In the genomic region with DNA sequence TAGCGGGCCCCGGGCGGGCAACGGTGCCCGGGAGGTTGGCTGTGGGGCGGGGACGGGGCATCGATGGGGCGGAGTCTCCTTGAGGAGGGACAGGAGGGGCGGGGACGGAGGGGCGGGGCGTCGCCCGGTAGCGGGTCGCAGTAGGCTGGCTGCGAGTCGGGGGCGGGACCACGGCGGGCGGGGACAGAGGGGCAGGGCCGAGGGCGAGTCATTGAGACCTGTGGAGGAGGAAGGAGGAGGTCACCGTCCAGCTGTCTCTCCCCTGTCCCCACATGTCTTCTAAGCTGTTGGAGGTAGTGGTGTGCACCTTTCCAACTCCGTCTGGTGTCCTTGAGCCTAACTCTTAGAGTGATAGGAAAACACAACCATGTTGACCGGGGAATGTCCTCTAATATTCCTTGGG, we compare ENCODE assay signal across 8 cellular contexts. TPM values are rescaled to one million over a fixed set of nuclear protein-coding genes. Genes with fewer than 3 reads are reported as not detected.
DNase-seq lines count a peak whose midpoint lies in the region; ATAC-seq, FAIRE-seq and TF ChIP-seq lines count a peak whose summit lies in the region.

A gene (minus strand): TSS at position 54 of the 403 bp plus-strand sequence. CDS start 284 bp downstream, outside the sequence.

- peak within 1 kb of the TSS; percentile 90 for H3K27ac ChIP-seq in OCI-LY7 (ENCODE audit: low read depth, low read length, poor library complexity, severe bottlenecking)

- H3K9me3 ChIP-seq in OCI-LY7 (ENCODE audit: low read length) (no peaks in the 10 kb centered on the region), mononuclear cell (ENCODE audit: low read depth, low read length) (no peaks in the 10 kb centered on the region)

- POLR2A ChIA-PET in OCI-LY7 (lab: Charles Lee): no interaction called here

- ATAC-seq in GM21526 (IDR thresholded peaks at IDR 0.05; ENCODE audit: low FRiP score, unreplicated experiment): peak; percentile 53

- H3K9me2 ChIP-seq in OCI-LY7 (ENCODE audit: insufficient read depth, low read length): no peaks in the 10 kb centered on the region

- BruUV-seq in OCI-LY7 (replicated peaks; lab: Mats Ljungman, UMichigan): no TSS peak

- H3K4me1 ChIP-seq in OCI-LY7 (ENCODE audit: insufficient read depth, low read length, poor library complexity, severe bottlenecking): peaks cover 34% of the 10 kb centered on the region
- H3K4me1 ChIP-seq in mononuclear cell (ENCODE audit: insufficient read depth, low read length): peaks cover 49% of the 10 kb centered on the region

- TF ChIP-seq CTCF in D721Med (IDR thresholded peaks at IDR 0.05; ENCODE audit: insufficient read depth, missing control alignments) (no peak), OCI-LY7 (conservative IDR thresholded peaks at IDR 0.05; ENCODE audit: low read length) (no peak)

- FAIRE-seq in D721Med (lab: Jason Lieb, UNC): no peak

- H3K4me2 ChIP-seq in OCI-LY7 (ENCODE audit: low read length): peak within 1 kb of the TSS; percentile 100

- H3K4me3 ChIP-seq in OCI-LY7 (ENCODE audit: low read depth, low read length, poor library complexity, severe bottlenecking) (peak within 1 kb of the TSS; percentile 89), mononuclear cell (ENCODE audit: low read length) (peak within 1 kb of the TSS; percentile 97)

- H3K27me3 ChIP-seq in mononuclear cell (ENCODE audit: insufficient read depth, low read length): no peaks in the 10 kb centered on the region

- CTCF ChIA-PET in OCI-LY7 (lab: Charles Lee; ENCODE audit: unreplicated experiment): no interaction called here

- no peaks in the 10 kb centered on the region for H4K20me1 ChIP-seq in OCI-LY7 (ENCODE audit: insufficient read depth, low read length)

- H3K36me3 ChIP-seq in OCI-LY7 (ENCODE audit: insufficient read depth, low read length): no peaks in the 10 kb centered on the region

- peaks cover 38% of the 10 kb centered on the region for H3K79me2 ChIP-seq in OCI-LY7 (ENCODE audit: insufficient read depth, low read depth, low read length)

- peak within 1 kb of the TSS; percentile 62 for H2AFZ ChIP-seq in OCI-LY7 (ENCODE audit: low read length)

- intact Hi-C loops in OCI-LY7 (cut with micrococcal nuclease; ENCODE audit: unreplicated experiment): loop anchor here (2.0 kb wide), 1 partner anchor 30 kb away; a partner anchor contains a TSS

- DNase-seq in D721Med (ENCODE audit: insufficient read length, low spot score): peak; percentile 98
- DNase-seq in HuH-7.5 (ENCODE audit: low spot score): peak; percentile 98
- DNase-seq in OCI-LY7 (ENCODE audit: low spot score): peak; percentile 92
- peak; percentile 92 for DNase-seq in activated T-cell treated with anti-CD3 and anti-CD28 coated beads for 4 hours
- DNase-seq in epidermal melanocyte (ENCODE audit: insufficient read length, low spot score): peak; percentile 98
- DNase-seq in stimulated activated CD8-positive, alpha-beta memory T cell treated with anti-CD3 and anti-CD28 coated beads, Interleukin-2, amount 100 ng/mL, for 1 hour (ENCODE audit: low read depth in 2 of 2): peak; percentile 92 to 95

RNA-seq across cellular contexts. Expression of the gene that starts here (rescaled TPM):
- 0.26 and 1.8 TPM in 2 replicates for total RNA-seq in OCI-LY7 (2014; rRNA removed; shearing (Covaris generic))
- total RNA-seq in OCI-LY7 (2022): 5.3 and 6.5 TPM in 2 replicates
- 11.6 TPM for total RNA-seq in mononuclear cell

Comparison
In these comparisons a context has a peak if more than half of its experiments do, and no peak if none do; other contexts are left out.
1. Peak in every context shown above with its lines: DNase-seq, ATAC-seq, H3K4me3 ChIP-seq and H3K27ac ChIP-seq.